ENCODE assay signal across 1 cellular context in genomic region chr20:1466211-1467081, GRCh38.
TF ChIP-seq lines count a peak whose summit lies in the region.

NSFL1C (minus strand) TSS chr20:1466849; CDS start chr20:1466824, 25 bp downstream.

TF ChIP-seq in GM12878, 131 proteins besides CTCF, POLR2A, EP300 and RAD21 (continued from another document):
- TF ChIP-seq ELK1 (IDR thresholded peaks at IDR 0.05; ENCODE audit: low read depth, low read length) (0 out of 2 replicates have a peak, but pooled peaks have one; percentile 47), NFIC (IDR thresholded peaks at IDR 0.05; ENCODE audit: low read depth, low read length) (no peak), ZSCAN29 (IDR thresholded peaks at IDR 0.05) (peak; percentile 89), ATF3 (IDR thresholded peaks at IDR 0.05; ENCODE audit: borderline replicate concordance, extremely low read depth, low read depth, low read length) (no peak), SUZ12 (IDR thresholded peaks at IDR 0.05; ENCODE audit: unreplicated experiment) (no peak), PAX8 (IDR thresholded peaks at IDR 0.05) (no peak)
